In the genomic region with DNA sequence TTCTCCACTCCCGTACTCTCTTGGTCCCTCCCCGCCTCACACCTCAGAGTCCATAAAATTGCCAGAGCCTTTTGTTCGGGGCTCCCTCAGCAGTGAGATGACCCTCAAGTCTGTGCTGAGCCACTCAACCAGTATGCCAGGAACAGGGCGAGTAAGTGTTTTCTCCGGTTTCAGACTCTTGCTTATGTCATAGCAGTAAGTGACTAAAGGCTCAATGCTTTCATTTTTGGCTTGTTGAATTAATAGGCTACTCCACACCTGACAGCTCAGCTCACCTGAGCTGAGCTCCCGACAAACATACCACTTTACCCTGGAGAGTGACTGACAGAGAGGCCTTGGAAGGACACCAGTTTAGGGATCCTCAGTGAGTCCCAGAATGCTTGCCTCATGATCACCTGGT, we compare ENCODE assay signal across 18 cellular contexts. TPM values are rescaled to one million over a fixed set of nuclear protein-coding genes. Genes with fewer than 3 reads are reported as not detected.
DNase-seq lines count a peak whose midpoint lies in the region; ATAC-seq and TF ChIP-seq lines count a peak whose summit lies in the region.
"Had no signal": no experiment of that assay in that cellular context is flagged by ENCODE, and none has a peak within 500 bp of the region (broad histone marks: within the 10 kb centered on the region; RNA-seq: fewer than 3 reads in every experiment).

No MANE protein-coding gene starts in this region.

- WGBS in psoas muscle, 3 donors, result 65 to 68% (median 66%) methylated on average over 6 of the region's 6 CpGs
- 93% methylated on average over 5 of the region's 6 CpGs for WGBS in esophagus muscularis mucosa

- no peak overlapping the region for H3K4me3 ChIP-seq in RWPE2 (ENCODE audit: severe bottlenecking)
- no peak overlapping the region for H3K4me3 ChIP-seq in lower lobe of right lung
- no peak overlapping the region for H3K4me3 ChIP-seq in psoas muscle
- H3K4me3 ChIP-seq in esophagus muscularis mucosa, result no peak overlapping the region
- H3K4me3 ChIP-seq: A549, BLaER1, HAP-1, Peyer's patch had no signal

- TF ChIP-seq CTCF in RWPE2 (IDR thresholded peaks at IDR 0.05; ENCODE audit: poor library complexity, severe bottlenecking) (no peak), lower lobe of right lung (IDR thresholded peaks at IDR 0.05) (no peak), psoas muscle (IDR thresholded peaks at IDR 0.05) (no peak), esophagus muscularis mucosa (IDR thresholded peaks at IDR 0.05) (no peak)

- H3K9me3 ChIP-seq in RWPE2 (ENCODE audit: severe bottlenecking) (no peaks in the 10 kb centered on the region), lower lobe of right lung (no peaks in the 10 kb centered on the region), psoas muscle (no peaks in the 10 kb centered on the region), esophagus muscularis mucosa (no peaks in the 10 kb centered on the region)
- H3K9me3 ChIP-seq: A549, BLaER1, HAP-1, Peyer's patch had no signal

- peaks cover 9% of the 10 kb centered on the region for H3K4me1 ChIP-seq in RWPE2 (ENCODE audit: insufficient read depth, poor library complexity, severe bottlenecking)
- H3K4me1 ChIP-seq in lower lobe of right lung, result no peaks in the 10 kb centered on the region
- no peaks in the 10 kb centered on the region for H3K4me1 ChIP-seq in psoas muscle
- H3K4me1 ChIP-seq in esophagus muscularis mucosa, result no peaks in the 10 kb centered on the region
- H3K4me1 ChIP-seq: BLaER1, HAP-1, Peyer's patch had no signal

- TF ChIP-seq POLR2A in esophagus muscularis mucosa (IDR thresholded peaks at IDR 0.05; ENCODE audit: low read depth), result no peak

- no peak overlapping the region for H3K27ac ChIP-seq in RWPE2 (ENCODE audit: poor library complexity, severe bottlenecking)
- H3K27ac ChIP-seq in lower lobe of right lung, result no peak overlapping the region
- H3K27ac ChIP-seq in psoas muscle, result no peak overlapping the region
- H3K27ac ChIP-seq in esophagus muscularis mucosa (replicated peaks in 1 of 4), result no peak overlapping the region
- H3K27ac ChIP-seq: BLaER1, HL-60, KMS-11, Peyer's patch had no signal

- H3K27me3 ChIP-seq in RWPE2 (ENCODE audit: insufficient read depth, poor library complexity, severe bottlenecking) (no peaks in the 10 kb centered on the region), lower lobe of right lung (ENCODE audit: low read depth) (no peaks in the 10 kb centered on the region), psoas muscle (ENCODE audit: insufficient read depth in 3 of 3, low read length in 2 of 3) (no peaks in the 10 kb centered on the region), esophagus muscularis mucosa (no peaks in the 10 kb centered on the region)
- H3K27me3 ChIP-seq: BLaER1, Peyer's patch had no signal

- H3K36me3 ChIP-seq in RWPE2 (ENCODE audit: low read depth), result no peaks in the 10 kb centered on the region
- no peaks in the 10 kb centered on the region for H3K36me3 ChIP-seq in lower lobe of right lung
- no peaks in the 10 kb centered on the region for H3K36me3 ChIP-seq in psoas muscle (ENCODE audit: insufficient read depth in 1 of 2, low read depth in 1 of 2)
- no peaks in the 10 kb centered on the region for H3K36me3 ChIP-seq in esophagus muscularis mucosa
- H3K36me3 ChIP-seq: BLaER1, HAP-1, Peyer's patch had no signal

- peak; percentile 74 for DNase-seq in DMS79 treated with DMSO at 0.1 percent for 48 hours (lab: John Stamatoyannopoulos, UW)
- peak; percentile 95 for DNase-seq in NCI-H2029 (lab: John Stamatoyannopoulos, UW)
- no peak for DNase-seq in RWPE2 (ENCODE audit: low spot score)
- DNase-seq in lower lobe of right lung, result no peak
- DNase-seq in psoas muscle, result no peak
- DNase-seq in activated CD4-positive, alpha-beta T cell treated with anti-CD3 and anti-CD28 coated beads, Interleukin-2, amount 50 U/mL, for 4 hours, result no peak
- DNase-seq in esophagus muscularis mucosa (ENCODE audit: extremely low spot score), result no peak
- DNase-seq: Calu3; CD8-positive, alpha-beta T cell; DMS53; NCI-H1930; Peyer's patch had no signal

- no peak for TF ChIP-seq EP300 in esophagus muscularis mucosa (IDR thresholded peaks at IDR 0.05)

- intact Hi-C loops in lower lobe of right lung (cut with DNase I), result no loop called here
- intact Hi-C loops in psoas muscle (cut with DNase I), result no loop called here
- intact Hi-C loops in esophagus muscularis mucosa (cut with DNase I), result no loop called here

- ATAC-seq in RWPE2 (ENCODE audit: low read depth) (peak; percentile 66), lower lobe of right lung (peak; percentile 74 to 79), psoas muscle (no peak)
- ATAC-seq: CD8-positive, alpha-beta T cell; Right ventricle myocardium inferior had no signal

RNA-seq across cellular contexts. Expression of gene PCSK1, which starts 30.5 kb away (rescaled TPM):
- total RNA-seq in lower lobe of right lung, result 0.18 TPM
- total RNA-seq in psoas muscle, result under 1 TPM; 0.11 to 0.64 (median 0.26) TPM
- polyA plus RNA-seq in psoas muscle, result under 1 TPM; 0.13 to 0.18 (median 0.17) TPM
- 1 to 10 TPM in 2 of 4 donors, under 1 TPM in 1, not detected in 1; 0.11 to 1.3 (median 1.3) TPM for total RNA-seq in esophagus muscularis mucosa
- total RNA-seq: Calu3; CD8-positive, alpha-beta T cell had no signal

Comparison
In these comparisons a context has a peak if more than half of its experiments do, and no peak if none do; other contexts are left out.
1. DNase-seq: peak in DMS79 treated with DMSO at 0.1 percent for 48 hours (single experiment) and NCI-H2029 (single experiment); none in RWPE2 (single experiment), lower lobe of right lung (single experiment), psoas muscle (0 of 2), activated CD4-positive, alpha-beta T cell treated with anti-CD3 and anti-CD28 coated beads, Interleukin-2, amount 50 U/mL, for 4 hours (0 of 2) and esophagus muscularis mucosa (single experiment).
2. ATAC-seq: peak in RWPE2 (single experiment) and lower lobe of right lung (2 of 2); none in psoas muscle (0 of 4).